14 cellular contexts compared by ENCODE assay signal in the genomic region with DNA sequence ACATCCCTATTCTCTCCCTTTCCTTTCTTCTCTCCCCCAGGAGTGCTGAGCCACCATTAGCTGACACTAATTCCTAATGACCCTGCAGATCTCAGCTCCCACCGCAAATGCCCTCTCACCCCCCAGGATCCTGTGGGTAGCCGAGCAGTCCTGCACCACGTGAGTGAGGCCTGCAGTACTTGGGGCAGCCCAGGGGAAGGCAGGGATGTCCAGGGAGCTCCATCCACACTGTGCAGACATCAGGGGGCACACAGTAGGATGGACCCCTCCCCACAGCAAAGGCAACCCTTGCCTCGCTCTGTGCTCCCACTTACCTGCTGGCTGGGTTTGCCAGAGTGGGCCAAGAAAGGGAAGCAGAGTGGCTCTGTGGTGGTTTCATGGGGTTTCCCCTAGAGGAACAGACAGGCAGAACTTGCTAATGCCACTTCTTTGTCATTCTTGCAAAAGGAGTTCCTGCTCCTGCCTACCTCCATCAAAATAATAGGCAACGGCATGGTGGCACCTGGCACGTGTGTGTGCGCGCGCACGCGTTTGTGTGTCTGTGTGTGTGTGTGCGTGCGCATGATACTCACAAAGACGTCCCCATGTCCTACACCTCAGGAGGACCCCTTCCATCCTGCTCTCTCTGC.
DNase-seq lines count a peak whose midpoint lies in the region; ATAC-seq and TF ChIP-seq lines count a peak whose summit lies in the region.
"Had no signal": no experiment of that assay in that cellular context is flagged by ENCODE, and none has a peak within 500 bp of the region (broad histone marks: within the 10 kb centered on the region; RNA-seq: fewer than 3 reads in every experiment).

No MANE protein-coding gene starts in this region.

- TF ChIP-seq POLR2A in gastroesophageal sphincter (IDR thresholded peaks at IDR 0.05): no peak
- no peak for TF ChIP-seq POLR2A in breast epithelium (IDR thresholded peaks at IDR 0.05)

- peaks cover 4% of the 10 kb centered on the region for H3K9me3 ChIP-seq in KOPT-K1 (ENCODE audit: insufficient read depth, low read length, poor library complexity, severe bottlenecking)
- peaks cover 0 to 5% (median 0%) of the 10 kb centered on the region in 3 donors for H3K9me3 ChIP-seq in gastroesophageal sphincter
- H3K9me3 ChIP-seq in breast epithelium: peaks cover 5 to 9% of the 10 kb centered on the region in 2 donors
- H3K9me3 ChIP-seq: pancreas, thoracic aorta had no signal

- H3K4me3 ChIP-seq in GM12865 (ENCODE audit: low read depth, low read length) (no peak overlapping the region), gastroesophageal sphincter (no peak overlapping the region), breast epithelium (no peak overlapping the region)
- H3K4me3 ChIP-seq: esophagus squamous epithelium, pancreas, thoracic aorta had no signal

- TF ChIP-seq CTCF in GM12865 (IDR thresholded peaks at IDR 0.05; ENCODE audit: insufficient read depth, low read depth, low read length, missing control alignments): no peak
- TF ChIP-seq CTCF in gastroesophageal sphincter (IDR thresholded peaks at IDR 0.05): no peak
- TF ChIP-seq CTCF in breast epithelium (IDR thresholded peaks at IDR 0.05): no peak

- H3K4me1 ChIP-seq in gastroesophageal sphincter (peaks cover 0 to 57% (median 31%) of the 10 kb centered on the region in 3 donors), breast epithelium (peaks cover 0 to 3% of the 10 kb centered on the region in 2 donors)
- H3K4me1 ChIP-seq: pancreas had no signal

- TF ChIP-seq EP300 in gastroesophageal sphincter (IDR thresholded peaks at IDR 0.05): no peak

- H3K27ac ChIP-seq in KOPT-K1 (ENCODE audit: low read depth, low read length, poor library complexity, severe bottlenecking): peak overlapping the region; percentile 0
- H3K27ac ChIP-seq in gastroesophageal sphincter: peak overlapping the region in 3 of 4 donors; percentile 35 to 77 (median 60)
- H3K27ac ChIP-seq in breast epithelium: peak overlapping the region in 1 of 2 donors; percentile 94
- H3K27ac ChIP-seq: pancreas, thoracic aorta had no signal

- WGBS in gastroesophageal sphincter (ENCODE audit: low coverage in 1 of 2), 2 donors: 79 to 97% methylated on average over 10 to 11 of the region's 14 CpGs

- intact Hi-C loops in posterior vena cava (cut with DNase I): no loop called here
- intact Hi-C loops in breast epithelium (cut with DNase I; ENCODE audit: low total_unique reads): loop anchor here (10.0 kb wide), 1 partner anchor 298 kb away; no protein-coding TSS in a partner anchor

- H3K36me3 ChIP-seq in KOPT-K1 (ENCODE audit: insufficient read depth, low read length) (no peaks in the 10 kb centered on the region), gastroesophageal sphincter (no peaks in the 10 kb centered on the region), breast epithelium (no peaks in the 10 kb centered on the region)
- H3K36me3 ChIP-seq: esophagus squamous epithelium, pancreas, thoracic aorta had no signal

- no peaks in the 10 kb centered on the region for H3K27me3 ChIP-seq in gastroesophageal sphincter
- H3K27me3 ChIP-seq in breast epithelium: no peaks in the 10 kb centered on the region
- H3K27me3 ChIP-seq: esophagus squamous epithelium, pancreas had no signal

- ATAC-seq in gastroesophageal sphincter: no peak
- ATAC-seq in GM18520 (IDR thresholded peaks at IDR 0.05; ENCODE audit: unreplicated experiment): no peak

- peak; percentile 49 for DNase-seq in GM12865 (ENCODE audit: low read depth)
- peak; percentile 72 for DNase-seq in posterior vena cava (ENCODE audit: low spot score)
- DNase-seq in breast epithelium (ENCODE audit: low spot score in 2 of 2): no peak
- no peak for DNase-seq in NCI-H2029 (lab: John Stamatoyannopoulos, UW)
- no peak for DNase-seq in stimulated activated CD4-positive, alpha-beta T cell treated with anti-CD3 and anti-CD28 coated beads, Interleukin-2, amount 100 ng/mL, for 24 hours
- DNase-seq: CD4-positive, CD25-positive, alpha-beta regulatory T cell; esophagus squamous epithelium; NCI-H2081; pancreas; stimulated activated CD4-positive, alpha-beta T cell treated with anti-CD3 and anti-CD28 coated beads, Interleukin-4, amount 100 ng/mL, for 24 hours had no signal

Comparison
In these comparisons a context has a peak if more than half of its experiments do, and no peak if none do; other contexts are left out.
1. DNase-seq: peak in GM12865 (single experiment) and posterior vena cava (single experiment); none in breast epithelium (0 of 2), NCI-H2029 (single experiment) and stimulated activated CD4-positive, alpha-beta T cell treated with anti-CD3 and anti-CD28 coated beads, Interleukin-2, amount 100 ng/mL, for 24 hours (0 of 2).